In genomic region chr2:70942396-70942795, GRCh38 we compare ENCODE assay signal across 29 cellular contexts. TPM values are rescaled to one million over a fixed set of nuclear protein-coding genes. Genes with fewer than 3 reads are reported as not detected.
"Had no signal": no experiment of that assay in that cellular context is flagged by ENCODE, and none has a peak within 500 bp of the region (broad histone marks: within the 10 kb centered on the region; RNA-seq: fewer than 3 reads in every experiment).

No MANE protein-coding gene starts in this region.

- H3K9ac ChIP-seq: parathyroid adenoma had no signal

- ATAC-seq: activated CD4-positive, alpha-beta T cell treated with anti-CD3 and anti-CD28 coated beads for 36 hours; body of pancreas; left colon had no signal

- H3K4me3 ChIP-seq: adrenal gland, body of pancreas, cardiac muscle cell, right atrium auricular region, spleen, tibial nerve, uterus had no signal

- H3K9me3 ChIP-seq: adrenal gland, body of pancreas, right atrium auricular region, spleen, tibial nerve, uterus had no signal

- H3K9me3 Mint-ChIP-seq: activated naive CD4-positive, alpha-beta T cell treated with anti-CD3 and anti-CD28 coated beads, Interleukin-2, amount 50 U/mL, for 24 hours; activated T-helper 1 cell treated with anti-CD3 and anti-CD28 coated beads, Interleukin-12 subunit alpha, Interleukin-12 subunit beta, Interleukin-2, Interleukin-4 antibody, amounts not matched to agents 30 ng/mL and 10 ng/mL and 1 ng/mL, durations not matched to agents 14 hours and 24 hours and 36 hours had no signal

- H3K27ac Mint-ChIP-seq: activated CD4-positive, alpha-beta T cell treated with anti-CD3 and anti-CD28 coated beads for 36 hours; activated naive CD4-positive, alpha-beta T cell treated with anti-CD3 and anti-CD28 coated beads, Interleukin-2, amount 50 U/mL, for 24 hours; activated T-helper 1 cell treated with anti-CD3 and anti-CD28 coated beads, Interleukin-12 subunit alpha, Interleukin-12 subunit beta, Interleukin-2, Interleukin-4 antibody, amounts not matched to agents 30 ng/mL and 10 ng/mL and 1 ng/mL, durations not matched to agents 14 hours and 24 hours and 36 hours had no signal

- H3K27ac ChIP-seq: adrenal gland, body of pancreas, cardiac muscle cell, parathyroid adenoma, right atrium auricular region, spleen, tibial nerve, uterus had no signal

- H3K4me1 ChIP-seq: adrenal gland, body of pancreas, parathyroid adenoma, right atrium auricular region, uterus had no signal

- H3K27me3 ChIP-seq: adrenal gland, body of pancreas, right atrium auricular region, uterus had no signal

- H3K36me3 ChIP-seq: adrenal gland, cardiac muscle cell, right atrium auricular region, spleen, tibial nerve, uterus had no signal

- DNase-seq: activated CD4-positive, alpha-beta T cell treated with anti-CD3 and anti-CD28 coated beads for 36 hours; activated CD4-positive, CD25-positive, alpha-beta regulatory T cell; activated gamma-delta T cell treated with Interleukin-2 at 50 U/mL for 16 hours; activated T-cell treated with anti-CD3 and anti-CD28 coated beads for 4 hours; adrenal gland; body of pancreas; cortex of kidney; head of caudate nucleus; hippocampal formation; kidney; mammary epithelial cell; occipital lobe; spleen; stimulated activated naive CD4-positive, alpha-beta T cell; uterus had no signal

- H3K36me3 Mint-ChIP-seq: activated naive CD4-positive, alpha-beta T cell treated with anti-CD3 and anti-CD28 coated beads, Interleukin-2, amount 50 U/mL, for 24 hours had no signal

- H3K4me3 Mint-ChIP-seq: activated CD4-positive, alpha-beta T cell treated with anti-CD3 and anti-CD28 coated beads for 36 hours; activated naive CD4-positive, alpha-beta T cell treated with anti-CD3 and anti-CD28 coated beads, Interleukin-2, amount 50 U/mL, for 24 hours; activated T-helper 1 cell treated with anti-CD3 and anti-CD28 coated beads, Interleukin-12 subunit alpha, Interleukin-12 subunit beta, Interleukin-2, Interleukin-4 antibody, amounts not matched to agents 30 ng/mL and 10 ng/mL and 1 ng/mL, durations not matched to agents 14 hours and 24 hours and 36 hours had no signal

- H2AFZ ChIP-seq: parathyroid adenoma had no signal

RNA-seq across cellular contexts. Expression of gene ATP6V1B1, which starts 6.7 kb away (rescaled TPM):
- total RNA-seq: activated CD4-positive, alpha-beta T cell treated with anti-CD3 and anti-CD28 coated beads for 36 hours; activated T-helper 1 cell treated with anti-CD3 and anti-CD28 coated beads, Interleukin-12 subunit alpha, Interleukin-12 subunit beta, Interleukin-2, Interleukin-4 antibody, amounts not matched to agents 30 ng/mL and 10 ng/mL and 1 ng/mL, durations not matched to agents 14 hours and 24 hours and 36 hours; cerebellum; left colon; liver; occipital lobe; pulmonary artery endothelial cell; right atrium auricular region; spleen; T-helper 1 cell treated with Interleukin-12 subunit alpha and Interleukin-12 subunit beta and Interleukin-4 antibody, amounts not matched to agents 30 ng/mL and 1 ng/mL, for 36 hours; temporal lobe had no signal
- polyA plus RNA-seq: cardiac muscle cell, liver had no signal

RNA-seq across cellular contexts. Expression of gene ANKRD53, which starts 36.0 kb away (rescaled TPM):
- total RNA-seq: activated T-helper 1 cell treated with anti-CD3 and anti-CD28 coated beads, Interleukin-12 subunit alpha, Interleukin-12 subunit beta, Interleukin-2, Interleukin-4 antibody, amounts not matched to agents 30 ng/mL and 10 ng/mL and 1 ng/mL, durations not matched to agents 14 hours and 24 hours and 36 hours; T-helper 1 cell treated with Interleukin-12 subunit alpha and Interleukin-12 subunit beta and Interleukin-4 antibody, amounts not matched to agents 30 ng/mL and 1 ng/mL, for 36 hours had no signal
- polyA plus RNA-seq: neural cell had no signal

RNA-seq across cellular contexts. Expression of gene VAX2, which starts 42.0 kb away (rescaled TPM):
- total RNA-seq: activated CD4-positive, alpha-beta T cell treated with anti-CD3 and anti-CD28 coated beads for 36 hours; activated T-helper 1 cell treated with anti-CD3 and anti-CD28 coated beads, Interleukin-12 subunit alpha, Interleukin-12 subunit beta, Interleukin-2, Interleukin-4 antibody, amounts not matched to agents 30 ng/mL and 10 ng/mL and 1 ng/mL, durations not matched to agents 14 hours and 24 hours and 36 hours; cardiac muscle cell; left colon; liver; mucosa of gallbladder; spleen; T-helper 1 cell treated with Interleukin-12 subunit alpha and Interleukin-12 subunit beta and Interleukin-4 antibody, amounts not matched to agents 30 ng/mL and 1 ng/mL, for 36 hours had no signal
- polyA plus RNA-seq: cardiac muscle cell, mammary epithelial cell had no signal
